Comparison of ENCODE assay signal across 18 cellular contexts in genomic region chr1:90508376-90509167, GRCh38.
DNase-seq lines count a peak whose midpoint lies in the region; ATAC-seq, FAIRE-seq and TF ChIP-seq lines count a peak whose summit lies in the region.
"Had no signal": no experiment of that assay in that cellular context is flagged by ENCODE, and none has a peak within 500 bp of the region (broad histone marks: within the 10 kb centered on the region; RNA-seq: fewer than 3 reads in every experiment).

No MANE protein-coding gene starts in this region.

- peaks cover 25% of the 10 kb centered on the region for H3K4me1 ChIP-seq in DND-41 (ENCODE audit: insufficient read depth, low read length)
- peaks cover 11% of the 10 kb centered on the region for H3K4me1 ChIP-seq in RWPE2 (ENCODE audit: insufficient read depth, poor library complexity, severe bottlenecking)
- H3K4me1 ChIP-seq in hepatocyte (ENCODE audit: insufficient read depth), result peaks cover 9% of the 10 kb centered on the region
- no peaks in the 10 kb centered on the region for H3K4me1 ChIP-seq in small intestine (ENCODE audit: control insufficient read depth in 2 of 2, insufficient read depth in 1 of 2, low read depth in 1 of 2, low read length in 1 of 2)
- H3K4me1 ChIP-seq: A549 had no signal

- H3K4me3 ChIP-seq in DND-41 (ENCODE audit: low read depth in 1 of 2, low read length in 2 of 2) (no peak overlapping the region), RWPE2 (ENCODE audit: severe bottlenecking) (no peak overlapping the region), hepatocyte (no peak overlapping the region), small intestine (ENCODE audit: low read depth in 1 of 2, low read length in 2 of 2) (no peak overlapping the region)
- H3K4me3 ChIP-seq: A549, PC-9 had no signal

- ATAC-seq in DND-41 (ENCODE audit: insufficient read depth, low read depth) (peak; percentile 47), RWPE2 (ENCODE audit: low read depth) (peak; percentile 41; the same call in 2 of the 3 replicates), HG03135 (IDR thresholded peaks at IDR 0.05; ENCODE audit: unreplicated experiment) (no peak)
- ATAC-seq: SK-N-SH treated with all-trans-retinoic acid at 6 μM for 48 hours had no signal

- FAIRE-seq in small intestine (lab: Jason Lieb, UNC), result no peak
- FAIRE-seq: A549, D721Med had no signal

- no peak overlapping the region for H3K9ac ChIP-seq in DND-41 (ENCODE audit: low read depth, low read length)

- H2AFZ ChIP-seq in DND-41 (ENCODE audit: low read depth, low read length), result no peak overlapping the region
- no peak overlapping the region for H2AFZ ChIP-seq in hepatocyte
- H2AFZ ChIP-seq: PC-9 had no signal

- 0 out of 2 replicates have a peak, but pooled peaks cover 3% of the 10 kb centered on the region for H3K36me3 ChIP-seq in DND-41 (ENCODE audit: insufficient read depth, low read length)
- H3K36me3 ChIP-seq in RWPE2 (ENCODE audit: low read depth), result no peaks in the 10 kb centered on the region
- no peaks in the 10 kb centered on the region for H3K36me3 ChIP-seq in hepatocyte (replicated peaks; ENCODE audit: insufficient read depth, low read depth)
- no peaks in the 10 kb centered on the region for H3K36me3 ChIP-seq in small intestine (ENCODE audit: control insufficient read depth in 2 of 2, insufficient read depth in 2 of 2, low read length in 2 of 2)

- H3K9me2 ChIP-seq in hepatocyte (replicated peaks; ENCODE audit: insufficient read depth), result no peaks in the 10 kb centered on the region

- H3K27ac ChIP-seq in DND-41 (ENCODE audit: low read length), result no peak overlapping the region
- H3K27ac ChIP-seq in RWPE2 (ENCODE audit: poor library complexity, severe bottlenecking), result no peak overlapping the region
- peak overlapping the region; percentile 52 for H3K27ac ChIP-seq in hepatocyte
- H3K27ac ChIP-seq in small intestine (ENCODE audit: low read depth in 1 of 2, low read length in 1 of 2), result no peak overlapping the region
- H3K27ac ChIP-seq: A549, PC-9 had no signal

- no peaks in the 10 kb centered on the region for H3K9me3 ChIP-seq in DND-41 (ENCODE audit: insufficient read depth, low read length, severe bottlenecking)
- H3K9me3 ChIP-seq in RWPE2 (ENCODE audit: severe bottlenecking), result no peaks in the 10 kb centered on the region
- no peaks in the 10 kb centered on the region for H3K9me3 ChIP-seq in hepatocyte (ENCODE audit: low read depth)
- H3K9me3 ChIP-seq in small intestine (ENCODE audit: control insufficient read depth, low read depth), result no peaks in the 10 kb centered on the region
- H3K9me3 ChIP-seq: A549 had no signal

- H3K27me3 ChIP-seq in DND-41 (ENCODE audit: insufficient read depth, low read length, poor library complexity), result no peaks in the 10 kb centered on the region
- H3K27me3 ChIP-seq in RWPE2 (ENCODE audit: insufficient read depth, poor library complexity, severe bottlenecking), result peaks cover 3% of the 10 kb centered on the region
- H3K27me3 ChIP-seq in hepatocyte, result no peaks in the 10 kb centered on the region
- H3K27me3 ChIP-seq in small intestine (ENCODE audit: control insufficient read depth in 2 of 2, insufficient read depth in 2 of 2, low read length in 2 of 2), result no peaks in the 10 kb centered on the region

- H3K79me2 ChIP-seq in DND-41 (ENCODE audit: insufficient read depth, low read length) (no peaks in the 10 kb centered on the region), hepatocyte (no peaks in the 10 kb centered on the region)

- DNase-seq in DND-41 (no peak), RWPE2 (ENCODE audit: low spot score) (no peak), hepatocyte (ENCODE audit: low spot score) (no peak), small intestine (peak; percentile 35), NCI-H1694 treated with DMSO at 0.1 percent for 48 hours (lab: John Stamatoyannopoulos, UW) (no peak)
- DNase-seq in stimulated activated CD4-positive, alpha-beta T cell treated with anti-CD3 and anti-CD28 coated beads, Interleukin-1b, Interleukin-23, amount 100 ng/mL, for 48 hours, result no peak
- DNase-seq: H7, KBM-7, NCI-H1092, NCI-H1436, NCI-H1930, NCI-H510A, NCI-H748 treated with DMSO at 0.1 percent for 48 hours, PC-9 had no signal

- no peak for TF ChIP-seq CTCF in DND-41 (IDR thresholded peaks at IDR 0.05; ENCODE audit: borderline replicate concordance, extremely low read depth, low read length, poor library complexity, severe bottlenecking)
- TF ChIP-seq CTCF in RWPE2 (IDR thresholded peaks at IDR 0.05; ENCODE audit: poor library complexity, severe bottlenecking), result no peak
- no peak for TF ChIP-seq CTCF in hepatocyte (IDR thresholded peaks at IDR 0.05; ENCODE audit: poor library complexity)

- H3K4me2 ChIP-seq in DND-41 (ENCODE audit: insufficient read depth, low read length) (no peak overlapping the region), hepatocyte (peak overlapping the region; percentile 33)
- H3K4me2 ChIP-seq: A549, PC-9 had no signal

- H4K20me1 ChIP-seq in DND-41 (ENCODE audit: insufficient read depth, low read length), result no peaks in the 10 kb centered on the region
- H4K20me1 ChIP-seq in hepatocyte (ENCODE audit: insufficient read depth, poor library complexity, severe bottlenecking), result no peaks in the 10 kb centered on the region

- WGBS in hepatocyte (ENCODE audit: low lambda C conversion rate, missing lambda C conversion rate), result 67% methylated on average over 2 of the region's 2 CpGs
- 30 to 48% (median 45%) methylated on average over 2 of the region's 2 CpGs for WGBS in small intestine, 3 donors
